21 cellular contexts compared by ENCODE assay signal in the genomic region with DNA sequence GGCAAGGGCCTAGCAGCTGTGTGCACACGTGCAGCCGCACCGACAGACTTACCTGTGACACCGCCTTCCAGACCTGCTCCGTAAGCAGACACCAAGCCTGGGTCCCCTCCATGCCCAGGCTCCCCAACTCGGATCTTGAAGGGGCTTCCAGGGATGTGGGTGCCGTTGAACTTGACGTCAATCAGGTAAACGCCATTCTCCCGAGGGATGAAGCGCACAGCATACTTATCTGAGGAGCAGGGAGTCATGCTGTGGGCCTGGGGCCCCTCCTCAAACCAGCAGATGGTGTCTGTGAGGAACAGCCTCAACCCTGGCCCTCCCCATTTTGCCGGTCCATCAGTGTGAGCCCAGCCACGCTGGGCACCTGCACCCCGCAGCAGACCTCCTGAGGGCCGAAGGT. TPM values are rescaled to one million over a fixed set of nuclear protein-coding genes. Genes with fewer than 3 reads are reported as not detected.
DNase-seq lines count a peak whose midpoint lies in the region; ATAC-seq and TF ChIP-seq lines count a peak whose summit lies in the region.
"Had no signal": no experiment of that assay in that cellular context is flagged by ENCODE, and none has a peak within 500 bp of the region (broad histone marks: within the 10 kb centered on the region; RNA-seq: fewer than 3 reads in every experiment).

No MANE protein-coding gene starts in this region.

- H3K4me3 Mint-ChIP-seq in activated CD8-positive, alpha-beta T cell treated with anti-CD3 and anti-CD28 coated beads for 36 hours: no peak overlapping the region

- H3K27me3 ChIP-seq in cardiac muscle cell (no peaks in the 10 kb centered on the region), heart right ventricle (no peaks in the 10 kb centered on the region), rectal smooth muscle tissue (ENCODE audit: control insufficient read depth, insufficient read depth, low read length) (no peaks in the 10 kb centered on the region)
- H3K27me3 ChIP-seq: neutrophil had no signal

- peak overlapping the region; percentile 30 for H3K27ac Mint-ChIP-seq in activated CD8-positive, alpha-beta T cell treated with anti-CD3 and anti-CD28 coated beads for 36 hours

- intact Hi-C loops in heart right ventricle (cut with DNase I): no loop called here
- intact Hi-C loops in activated CD8-positive, alpha-beta T cell treated with anti-CD3 and anti-CD28 coated beads for 36 hours (cut with micrococcal nuclease): no loop called here

- H3K4me1 ChIP-seq in cardiac muscle cell (ENCODE audit: low read depth): no peaks in the 10 kb centered on the region
- peaks cover 0 to 33% (median 3%) of the 10 kb centered on the region in 9 donors for H3K4me1 ChIP-seq in heart right ventricle
- no peaks in the 10 kb centered on the region for H3K4me1 ChIP-seq in rectal smooth muscle tissue (ENCODE audit: control insufficient read depth, insufficient read depth, low read length)
- H3K4me1 ChIP-seq: breast epithelium had no signal

- H3K9me3 Mint-ChIP-seq in activated CD8-positive, alpha-beta T cell treated with anti-CD3 and anti-CD28 coated beads for 36 hours: no peaks in the 10 kb centered on the region

- H3K9ac ChIP-seq in rectal smooth muscle tissue (ENCODE audit: low read length): no peak overlapping the region

- H3K27me3 Mint-ChIP-seq in activated CD8-positive, alpha-beta T cell treated with anti-CD3 and anti-CD28 coated beads for 36 hours: no peaks in the 10 kb centered on the region

- no peak for TF ChIP-seq CTCF in cardiac muscle cell (IDR thresholded peaks at IDR 0.05; ENCODE audit: low read depth, low read length)
- TF ChIP-seq CTCF in heart right ventricle (IDR thresholded peaks at IDR 0.05): no peak
- no peak for TF ChIP-seq CTCF in activated CD8-positive, alpha-beta T cell treated with anti-CD3 and anti-CD28 coated beads for 36 hours (IDR thresholded peaks at IDR 0.05)
- TF ChIP-seq CTCF in coronary artery (IDR thresholded peaks at IDR 0.05): no peak

- H3K4me3 ChIP-seq in cardiac muscle cell (no peak overlapping the region), heart right ventricle (no peak overlapping the region), rectal smooth muscle tissue (ENCODE audit: low read length) (no peak overlapping the region), coronary artery (no peak overlapping the region)
- H3K4me3 ChIP-seq: breast epithelium, dorsolateral prefrontal cortex, thoracic aorta had no signal

- peaks cover 23% of the 10 kb centered on the region for H3K36me3 Mint-ChIP-seq in activated CD8-positive, alpha-beta T cell treated with anti-CD3 and anti-CD28 coated beads for 36 hours (ENCODE audit: low read depth)

- H3K27ac ChIP-seq in cardiac muscle cell: no peak overlapping the region
- no peak overlapping the region for H3K27ac ChIP-seq in heart right ventricle
- H3K27ac ChIP-seq in rectal smooth muscle tissue (ENCODE audit: low read depth, low read length): peak overlapping the region; percentile 60
- H3K27ac ChIP-seq in coronary artery: peak overlapping the region in 1 of 2 donors; percentile 62
- H3K27ac ChIP-seq: breast epithelium, dorsolateral prefrontal cortex, epithelial cell of prostate, VCaP had no signal

- 79 to 80% methylated on average over 15 of the region's 15 CpGs for WGBS in heart right ventricle, 2 donors

- peaks cover 46% of the 10 kb centered on the region for H3K4me1 Mint-ChIP-seq in activated CD8-positive, alpha-beta T cell treated with anti-CD3 and anti-CD28 coated beads for 36 hours (ENCODE audit: low read depth)

- DNase-seq in cardiac muscle cell (ENCODE audit: low read depth in 1 of 2, low spot score in 1 of 2): peak; percentile 0 to 3
- no peak for DNase-seq in heart right ventricle
- peak; percentile 3 for DNase-seq in EL
- DNase-seq in activated CD8-positive, alpha-beta T cell treated with anti-CD3 and anti-CD28 coated beads for 36 hours: no peak
- DNase-seq in NCI-H748 treated with DMSO at 0.1 percent for 48 hours (lab: John Stamatoyannopoulos, UW): no peak
- DNase-seq in coronary artery (ENCODE audit: low spot score): no peak
- no peak for DNase-seq in SKM-1 (lab: John Stamatoyannopoulos, UW; ENCODE audit: unreplicated experiment)
- DNase-seq: DMS79, dorsolateral prefrontal cortex, foreskin melanocyte, midbrain, NCI-H1417, NCI-H524 treated with DMSO at 0.1 percent for 48 hours had no signal

- CTCF ChIA-PET in activated CD8-positive, alpha-beta T cell treated with anti-CD3 and anti-CD28 coated beads for 36 hours (lab: Charles Lee): no interaction called here

- H3K9me3 ChIP-seq in cardiac muscle cell (ENCODE audit: low read depth) (no peaks in the 10 kb centered on the region), heart right ventricle (no peaks in the 10 kb centered on the region)
- H3K9me3 ChIP-seq: breast epithelium, neutrophil, thoracic aorta had no signal

- peaks cover 29% of the 10 kb centered on the region for H3K36me3 ChIP-seq in cardiac muscle cell
- peaks cover 0 to 69% (median 32%) of the 10 kb centered on the region in 9 donors for H3K36me3 ChIP-seq in heart right ventricle
- H3K36me3 ChIP-seq in rectal smooth muscle tissue (ENCODE audit: control insufficient read depth, insufficient read depth, low read length): peaks cover 40% of the 10 kb centered on the region
- H3K36me3 ChIP-seq: breast epithelium had no signal

- POLR2A ChIA-PET in activated CD8-positive, alpha-beta T cell treated with anti-CD3 and anti-CD28 coated beads for 36 hours (lab: Charles Lee): interaction anchor here (0.9 to 3.9 kb wide), 6 partner anchors 9 to 49 kb away, joined by 3 to 21 read pairs (median 4); partner anchors contain the start of gene RPL10

- no peak for ATAC-seq in heart right ventricle
- no peak for ATAC-seq in activated CD8-positive, alpha-beta T cell treated with anti-CD3 and anti-CD28 coated beads for 36 hours

RNA-seq across cellular contexts. Expression of gene FLNA, which starts 24.5 kb away (rescaled TPM):
- total RNA-seq in cardiac muscle cell: 405 and 447 TPM in 2 replicates
- 250 and 341 TPM in 2 replicates for polyA plus RNA-seq in cardiac muscle cell
- total RNA-seq in heart right ventricle: 100 to 1,000 TPM; 139 to 288 (median 181) TPM
- 100 to 1,000 TPM; 368 to 442 TPM for polyA plus RNA-seq in heart right ventricle
- 1,000 to 10,000 TPM; 1,057 to 1,091 TPM for total RNA-seq in activated CD8-positive, alpha-beta T cell treated with anti-CD3 and anti-CD28 coated beads for 36 hours

RNA-seq across cellular contexts. Expression of gene EMD, which starts 29.1 kb away (rescaled TPM):
- total RNA-seq in cardiac muscle cell: 56.9 and 66.2 TPM in 2 replicates
- polyA plus RNA-seq in cardiac muscle cell: 77.7 and 91.2 TPM in 2 replicates
- total RNA-seq in heart right ventricle: 10 to 100 TPM; 47.8 to 74.1 (median 59.6) TPM
- 100 to 1,000 TPM in 1 of 2 donors, 10 to 100 TPM in 1; 54.8 to 170 TPM for polyA plus RNA-seq in heart right ventricle
- total RNA-seq in activated CD8-positive, alpha-beta T cell treated with anti-CD3 and anti-CD28 coated beads for 36 hours: 10 to 100 TPM; 92.4 to 96.6 TPM

RNA-seq across cellular contexts. Expression of gene RPL10, which starts 48.2 kb away (rescaled TPM):
- 2,299 and 4,006 TPM in 2 replicates for total RNA-seq in cardiac muscle cell
- polyA plus RNA-seq in cardiac muscle cell: 1,000 and 1,150 TPM in 2 replicates
- total RNA-seq in heart right ventricle: 1,000 to 10,000 TPM; 1,543 to 2,503 (median 1,867) TPM
- polyA plus RNA-seq in heart right ventricle: 1,000 to 10,000 TPM; 2,102 to 7,085 TPM
- total RNA-seq in activated CD8-positive, alpha-beta T cell treated with anti-CD3 and anti-CD28 coated beads for 36 hours: 1,000 to 10,000 TPM; 3,574 to 3,675 TPM

RNA-seq across cellular contexts. Expression of gene TKTL1, which starts 54.4 kb away (rescaled TPM):
- total RNA-seq in cardiac muscle cell: not detected in 2 replicates
- not detected in 2 replicates for polyA plus RNA-seq in cardiac muscle cell
- total RNA-seq in heart right ventricle: 10 to 100 TPM in 5 of 10 donors, 1 to 10 TPM in 5; 3.7 to 14.1 (median 9.2) TPM
- 1 to 10 TPM; 2.6 to 5.7 TPM for polyA plus RNA-seq in heart right ventricle
- 1 to 10 TPM in 1 of 2 experiments, under 1 TPM in 1; 0.67 to 1.0 TPM for total RNA-seq in activated CD8-positive, alpha-beta T cell treated with anti-CD3 and anti-CD28 coated beads for 36 hours
- total RNA-seq: renal cortical epithelial cell had no signal

RNA-seq across cellular contexts. Expression of gene TEX28, which starts 55.1 kb away (rescaled TPM):
- total RNA-seq in cardiac muscle cell (not detected in 2 replicates), heart right ventricle (not detected)
- polyA plus RNA-seq in cardiac muscle cell (not detected in 2 replicates), heart right ventricle (not detected)
- not detected for total RNA-seq in activated CD8-positive, alpha-beta T cell treated with anti-CD3 and anti-CD28 coated beads for 36 hours
- total RNA-seq: breast epithelium; dorsolateral prefrontal cortex; renal cortical epithelial cell; T-helper 1 cell treated with Interleukin-12 subunit alpha and Interleukin-12 subunit beta and Interleukin-4 antibody, amounts not matched to agents 30 ng/mL and 1 ng/mL, for 36 hours; thoracic aorta had no signal

Comparison
In these comparisons a context has a peak if more than half of its experiments do, and no peak if none do; other contexts are left out.
1. DNase-seq: peak in cardiac muscle cell (2 of 2) and EL (single experiment); none in heart right ventricle (0 of 2), activated CD8-positive, alpha-beta T cell treated with anti-CD3 and anti-CD28 coated beads for 36 hours (single experiment), NCI-H748 treated with DMSO at 0.1 percent for 48 hours (single experiment), coronary artery (single experiment) and SKM-1 (single experiment).